ENCODE assay signal across 1 cellular context in genomic region chr12:662541-663292, GRCh38.
TF ChIP-seq lines count a peak whose summit lies in the region.

No MANE protein-coding gene starts in this region.

TF ChIP-seq in K562, 482 proteins besides CTCF, POLR2A, EP300 and RAD21 (continued from another document):
- no peak for TF ChIP-seq ZNF592 (IDR thresholded peaks at IDR 0.05)
- TF ChIP-seq TFAP4 (CRISPR knock-in tag; IDR thresholded peaks at IDR 0.05; ENCODE audit: borderline replicate concordance) = no peak
- peak; percentile 80 for TF ChIP-seq PKNOX1 (IDR thresholded peaks at IDR 0.05)
- TF ChIP-seq WHSC1 (IDR thresholded peaks at IDR 0.05; ENCODE audit: low read length) = no peak
